In genomic region chr14:52124791-52125661, GRCh38 we compare ENCODE assay signal across 8 cellular contexts. TPM values are rescaled to one million over a fixed set of nuclear protein-coding genes. Genes with fewer than 3 reads are reported as not detected.
A peak's percentile ranks its signal among the peaks of the same experiment; 100 is the strongest.
DNase-seq lines count a peak whose midpoint lies in the region; ATAC-seq and TF ChIP-seq lines count a peak whose summit lies in the region.

No MANE protein-coding gene starts in this region.

- H3K4me2 ChIP-seq in GM23338 = no peak overlapping the region

- H4K20me1 ChIP-seq in GM23338 (replicated peaks; ENCODE audit: insufficient read depth) = no peaks in the 10 kb centered on the region

- H3K4me3 Mint-ChIP-seq in GM23338 (no peak overlapping the region), T-helper 17 cell (peak overlapping the region; percentile 28)

- no peaks in the 10 kb centered on the region for H3F3A ChIP-seq in GM23338 (replicated peaks; ENCODE audit: low read depth)

- peaks cover 6% of the 10 kb centered on the region; the same call in 2 of the 3 replicates for H3K9me3 Mint-ChIP-seq in GM23338

- no peak overlapping the region for H2AFZ ChIP-seq in GM23338

- H3K27me3 Mint-ChIP-seq in GM23338 (ENCODE audit: insufficient read depth, low read depth, poor library complexity) (no peaks in the 10 kb centered on the region), T-helper 17 cell (peaks cover 5% of the 10 kb centered on the region)

- DNase-seq in GM23338 (ENCODE audit: low spot score) (peak; percentile 55), T-helper 17 cell (no peak), left ventricle myocardium superior (no peak), skeletal muscle cell (ENCODE audit: low read depth) (peak; percentile 82), COR-L47 (lab: John Stamatoyannopoulos, UW) (no peak), GM19240 (ENCODE audit: insufficient read length, low spot score) (no peak), NCI-H82 treated with DMSO at 0.1 percent for 48 hours (lab: John Stamatoyannopoulos, UW; ENCODE audit: unreplicated experiment) (no peak)
- no peak for DNase-seq in stimulated activated naive CD4-positive, alpha-beta T cell (lab: John Stamatoyannopoulos, UW)

- H3K79me2 ChIP-seq in GM23338 (replicated peaks; ENCODE audit: insufficient read depth) = no peaks in the 10 kb centered on the region

- no peaks in the 10 kb centered on the region; the same call in 1 of the 2 replicates for H3K36me3 ChIP-seq in GM23338 (ENCODE audit: insufficient read depth)

- H3K27ac Mint-ChIP-seq in GM23338 (no peak overlapping the region), T-helper 17 cell (peak overlapping the region; percentile 66)

- H3K9me3 ChIP-seq in T-helper 17 cell (ENCODE audit: control insufficient read depth, low read length, poor library complexity, severe bottlenecking) = no peaks in the 10 kb centered on the region

- H3K4me1 Mint-ChIP-seq in GM23338 (peaks cover 23% of the 10 kb centered on the region), T-helper 17 cell (peaks cover 14% of the 10 kb centered on the region)

- intact Hi-C loops in left ventricle myocardium superior (cut with micrococcal nuclease) = no loop called here

- ATAC-seq in GM23338 = peak; percentile 81
- ATAC-seq in T-helper 17 cell = peak; percentile 44
- ATAC-seq in left ventricle myocardium superior = peak; percentile 85

- H3K36me3 Mint-ChIP-seq in GM23338 (ENCODE audit: low read depth) (no peaks in the 10 kb centered on the region), T-helper 17 cell (ENCODE audit: low read depth) (peaks cover 7% of the 10 kb centered on the region)

- 0 out of 2 replicates have a peak overlapping the region, but pooled peaks have one; percentile 34 for H3K27ac ChIP-seq in GM23338 (ENCODE audit: low read depth)

- no peak for TF ChIP-seq CTCF in GM23338 (conservative IDR thresholded peaks at IDR 0.05; ENCODE audit: low read depth in 2 of 2)

- no peaks in the 10 kb centered on the region for H3K27me3 ChIP-seq in GM23338 (ENCODE audit: insufficient read depth)

- peaks cover 17% of the 10 kb centered on the region for H3K4me1 ChIP-seq in GM23338 (ENCODE audit: insufficient read depth)

- no peaks in the 10 kb centered on the region; the same call in 1 of the 2 replicates for H3K9me2 ChIP-seq in GM23338 (ENCODE audit: insufficient read depth)

- H3K4me3 ChIP-seq in GM23338 (no peak overlapping the region), skeletal muscle cell (ENCODE audit: low read depth, low read length) (no peak overlapping the region)

TF ChIP-seq in GM23338, 12 proteins besides CTCF, POLR2A, EP300 and RAD21:
- TF ChIP-seq JUNB (IDR thresholded peaks at IDR 0.05; ENCODE audit: unreplicated experiment) (no peak), REST (IDR thresholded peaks at IDR 0.05; ENCODE audit: unreplicated experiment) (no peak), POLR2AphosphoS5 (IDR thresholded peaks at IDR 0.05; ENCODE audit: low read depth) (no peak), ZNF114 (CRISPR knock-in tag; IDR thresholded peaks at IDR 0.05) (no peak; the same call in 1 of the 2 replicates), NANOG (IDR thresholded peaks at IDR 0.05; ENCODE audit: borderline replicate concordance) (no peak)
- TF ChIP-seq, protein P1, sequence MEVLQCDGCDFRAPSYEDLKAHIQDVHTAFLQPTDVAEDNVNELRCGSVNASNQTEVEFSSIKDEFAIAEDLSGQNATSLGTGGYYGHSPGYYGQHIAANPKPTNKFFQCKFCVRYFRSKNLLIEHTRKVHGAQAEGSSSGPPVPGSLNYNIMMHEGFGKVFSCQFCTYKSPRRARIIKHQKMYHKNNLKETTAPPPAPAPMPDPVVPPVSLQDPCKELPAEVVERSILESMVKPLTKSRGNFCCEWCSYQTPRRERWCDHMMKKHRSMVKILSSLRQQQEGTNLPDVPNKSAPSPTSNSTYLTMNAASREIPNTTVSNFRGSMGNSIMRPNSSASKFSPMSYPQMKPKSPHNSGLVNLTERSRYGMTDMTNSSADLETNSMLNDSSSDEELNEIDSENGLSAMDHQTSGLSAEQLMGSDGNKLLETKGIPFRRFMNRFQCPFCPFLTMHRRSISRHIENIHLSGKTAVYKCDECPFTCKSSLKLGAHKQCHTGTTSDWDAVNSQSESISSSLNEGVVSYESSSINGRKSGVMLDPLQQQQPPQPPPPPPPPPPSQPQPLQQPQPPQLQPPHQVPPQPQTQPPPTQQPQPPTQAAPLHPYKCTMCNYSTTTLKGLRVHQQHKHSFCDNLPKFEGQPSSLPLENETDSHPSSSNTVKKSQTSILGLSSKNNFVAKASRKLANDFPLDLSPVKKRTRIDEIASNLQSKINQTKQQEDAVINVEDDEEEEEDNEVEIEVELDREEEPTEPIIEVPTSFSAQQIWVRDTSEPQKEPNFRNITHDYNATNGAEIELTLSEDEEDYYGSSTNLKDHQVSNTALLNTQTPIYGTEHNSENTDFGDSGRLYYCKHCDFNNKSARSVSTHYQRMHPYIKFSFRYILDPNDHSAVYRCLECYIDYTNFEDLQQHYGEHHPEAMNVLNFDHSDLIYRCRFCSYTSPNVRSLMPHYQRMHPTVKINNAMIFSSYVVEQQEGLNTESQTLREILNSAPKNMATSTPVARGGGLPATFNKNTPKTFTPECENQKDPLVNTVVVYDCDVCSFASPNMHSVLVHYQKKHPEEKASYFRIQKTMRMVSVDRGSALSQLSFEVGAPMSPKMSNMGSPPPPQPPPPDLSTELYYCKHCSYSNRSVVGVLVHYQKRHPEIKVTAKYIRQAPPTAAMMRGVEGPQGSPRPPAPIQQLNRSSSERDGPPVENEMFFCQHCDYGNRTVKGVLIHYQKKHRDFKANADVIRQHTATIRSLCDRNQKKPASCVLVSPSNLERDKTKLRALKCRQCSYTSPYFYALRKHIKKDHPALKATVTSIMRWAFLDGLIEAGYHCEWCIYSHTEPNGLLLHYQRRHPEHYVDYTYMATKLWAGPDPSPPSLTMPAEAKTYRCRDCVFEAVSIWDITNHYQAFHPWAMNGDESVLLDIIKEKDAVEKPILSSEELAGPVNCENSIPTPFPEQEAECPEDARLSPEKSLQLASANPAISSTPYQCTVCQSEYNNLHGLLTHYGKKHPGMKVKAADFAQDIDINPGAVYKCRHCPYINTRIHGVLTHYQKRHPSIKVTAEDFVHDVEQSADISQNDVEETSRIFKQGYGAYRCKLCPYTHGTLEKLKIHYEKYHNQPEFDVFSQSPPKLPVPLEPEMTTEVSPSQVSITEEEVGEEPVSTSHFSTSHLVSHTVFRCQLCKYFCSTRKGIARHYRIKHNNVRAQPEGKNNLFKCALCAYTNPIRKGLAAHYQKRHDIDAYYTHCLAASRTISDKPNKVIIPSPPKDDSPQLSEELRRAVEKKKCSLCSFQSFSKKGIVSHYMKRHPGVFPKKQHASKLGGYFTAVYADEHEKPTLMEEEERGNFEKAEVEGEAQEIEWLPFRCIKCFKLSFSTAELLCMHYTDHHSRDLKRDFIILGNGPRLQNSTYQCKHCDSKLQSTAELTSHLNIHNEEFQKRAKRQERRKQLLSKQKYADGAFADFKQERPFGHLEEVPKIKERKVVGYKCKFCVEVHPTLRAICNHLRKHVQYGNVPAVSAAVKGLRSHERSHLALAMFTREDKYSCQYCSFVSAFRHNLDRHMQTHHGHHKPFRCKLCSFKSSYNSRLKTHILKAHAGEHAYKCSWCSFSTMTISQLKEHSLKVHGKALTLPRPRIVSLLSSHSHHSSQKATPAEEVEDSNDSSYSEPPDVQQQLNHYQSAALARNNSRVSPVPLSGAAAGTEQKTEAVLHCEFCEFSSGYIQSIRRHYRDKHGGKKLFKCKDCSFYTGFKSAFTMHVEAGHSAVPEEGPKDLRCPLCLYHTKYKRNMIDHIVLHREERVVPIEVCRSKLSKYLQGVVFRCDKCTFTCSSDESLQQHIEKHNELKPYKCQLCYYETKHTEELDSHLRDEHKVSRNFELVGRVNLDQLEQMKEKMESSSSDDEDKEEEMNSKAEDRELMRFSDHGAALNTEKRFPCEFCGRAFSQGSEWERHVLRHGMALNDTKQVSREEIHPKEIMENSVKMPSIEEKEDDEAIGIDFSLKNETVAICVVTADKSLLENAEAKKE (CRISPR knock-in tag; IDR thresholded peaks at IDR 0.05) = peak; percentile 64; the same call in 1 of the 2 replicates

RNA-seq across cellular contexts. Expression of gene NID2, which starts 56.2 kb away (rescaled TPM):
- total RNA-seq in GM23338 (2014; rRNA removed; shearing (Covaris generic)) = 7.1 and 10.4 TPM in 2 replicates
- polyA plus RNA-seq in GM23338 (2016; fragmentation: Nextera tagmentation; extraction: Ambion mirVana) = 2.7 and 4.3 TPM in 2 replicates
- 1 to 10 TPM in 1 of 2 donors, under 1 TPM in 1; 0.62 to 2.2 TPM for total RNA-seq in T-helper 17 cell
- 41.3 TPM for total RNA-seq in left ventricle myocardium superior

Comparison
In these comparisons a context has a peak if more than half of its experiments do, and no peak if none do; other contexts are left out.
1. DNase-seq: peak in GM23338 (single experiment) and skeletal muscle cell (single experiment); none in T-helper 17 cell (0 of 3), left ventricle myocardium superior (single experiment), COR-L47 (single experiment), stimulated activated naive CD4-positive, alpha-beta T cell (0 of 6), GM19240 (single experiment) and NCI-H82 treated with DMSO at 0.1 percent for 48 hours (single experiment).
2. Peak in every context shown above with its lines, with median percentiles within 50 percentile points of each other: ATAC-seq.